ENCODE assay signal across 24 cellular contexts in the genomic region with DNA sequence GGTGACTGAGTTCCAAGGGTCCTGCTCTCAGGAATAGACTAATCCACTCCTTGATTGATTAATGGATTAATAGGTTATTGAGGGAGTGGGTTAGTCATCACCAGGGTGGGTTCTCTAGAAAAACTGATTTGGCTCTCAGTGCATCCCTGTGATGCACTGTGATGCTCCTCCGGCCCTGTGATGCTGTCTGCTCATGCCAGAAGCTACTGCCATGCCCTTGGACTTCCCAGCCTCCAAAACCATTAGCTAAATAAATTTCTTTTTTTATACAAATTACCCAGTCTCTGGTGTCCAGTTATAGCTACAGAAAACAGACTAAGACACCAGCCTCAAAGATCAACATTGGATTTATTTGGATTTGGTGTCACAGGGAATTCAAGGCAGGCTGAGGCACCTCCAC. TPM values are rescaled to one million over a fixed set of nuclear protein-coding genes. Genes with fewer than 3 reads are reported as not detected.
DNase-seq lines count a peak whose midpoint lies in the region; ATAC-seq, FAIRE-seq and TF ChIP-seq lines count a peak whose summit lies in the region.
"Had no signal": no experiment of that assay in that cellular context is flagged by ENCODE, and none has a peak within 500 bp of the region (broad histone marks: within the 10 kb centered on the region; RNA-seq: fewer than 3 reads in every experiment).

No MANE protein-coding gene starts in this region.

- no peaks in the 10 kb centered on the region for H3K4me1 Mint-ChIP-seq in osteocyte (ENCODE audit: unreplicated experiment)
- H3K4me1 Mint-ChIP-seq: B cell had no signal

- ATAC-seq in HepG2 (no peak), right lobe of liver (no peak)
- ATAC-seq: A549; CD8-positive, alpha-beta T cell; GM12878 had no signal

- no peaks in the 10 kb centered on the region for H3K36me3 Mint-ChIP-seq in osteocyte (ENCODE audit: unreplicated experiment)

- peaks cover 5% of the 10 kb centered on the region for H3K27me3 Mint-ChIP-seq in osteocyte (ENCODE audit: unreplicated experiment)
- H3K27me3 Mint-ChIP-seq: B cell; CD4-positive, alpha-beta T cell had no signal

- TF ChIP-seq POLR2A in HepG2 (IDR thresholded peaks at IDR 0.05; ENCODE audit: insufficient read depth in 1 of 2, low read depth in 2 of 2, low read length in 2 of 2) (no peak), right lobe of liver (IDR thresholded peaks at IDR 0.05) (no peak)

- H3K27me3 ChIP-seq in HepG2 (ENCODE audit: control insufficient read depth in 1 of 2, insufficient read depth in 2 of 2, low read length in 2 of 2), result peaks cover 7 to 25% of the 10 kb centered on the region in 2 experiments; a peak in 4 of 5 replicates
- H3K27me3 ChIP-seq in right lobe of liver, result no peaks in the 10 kb centered on the region
- H3K27me3 ChIP-seq: BLaER1 treated with 17β-estradiol and CSF1 and Interleukin-3, amounts not matched to agents 10 nM and 100 nM had no signal

- TF ChIP-seq CTCF in HepG2 (CRISPR knock-in tag; IDR thresholded peaks at IDR 0.05) (no peak), right lobe of liver (IDR thresholded peaks at IDR 0.05) (no peak), HEK293 (tag by site-specific recombination; IDR thresholded peaks at IDR 0.05) (no peak), osteocyte (IDR thresholded peaks at IDR 0.05) (no peak)

- no peak for TF ChIP-seq RAD21 in HepG2 (CRISPR knock-in tag; IDR thresholded peaks at IDR 0.05)

- H3K79me2 ChIP-seq in HepG2 (ENCODE audit: insufficient read depth, low read length), result no peaks in the 10 kb centered on the region

- no peak overlapping the region for H2AFZ ChIP-seq in HepG2 (ENCODE audit: low read length)

- no peaks in the 10 kb centered on the region for H3K9me3 Mint-ChIP-seq in osteocyte (ENCODE audit: unreplicated experiment)

- in situ Hi-C loops in HepG2 (cut with HindIII; ENCODE audit: extremely low pct_ligation_motif_present, low pct_unique_long_range_greater_than_20kb), result loop anchor here (25.0 kb wide), 2 partner anchors 621 to 971 kb away; no protein-coding TSS in a partner anchor

- peaks cover 12% of the 10 kb centered on the region for H3K9me3 ChIP-seq in HepG2 (ENCODE audit: low read length)
- peaks cover 0 to 11% (median 0%) of the 10 kb centered on the region in 4 donors for H3K9me3 ChIP-seq in right lobe of liver
- H3K9me3 ChIP-seq in HEK293 (ENCODE audit: control insufficient read depth, insufficient read depth, low read depth, low read length), result no peaks in the 10 kb centered on the region

- CTCF ChIA-PET in HepG2 (lab: Yijun Ruan, JAX; ENCODE audit: low intra/inter-chr PET ratio, low total read pairs) (no interaction called here), HEK293 (lab: Yijun Ruan, JAX) (no interaction called here)

- no TSS peak for BruUV-seq in HepG2 (replicated peaks; lab: Mats Ljungman, UMichigan)

- H3K4me3 ChIP-seq in HepG2 (replicated peaks in 1 of 3; ENCODE audit: insufficient read depth in 1 of 3, low read depth in 2 of 3, low read length in 3 of 3), result no peak overlapping the region
- H3K4me3 ChIP-seq in right lobe of liver, result no peak overlapping the region
- no peak overlapping the region for H3K4me3 ChIP-seq in HEK293 (ENCODE audit: low read depth, low read length)
- H3K4me3 ChIP-seq: A549; BLaER1 treated with 17β-estradiol and CSF1 and Interleukin-3, amounts not matched to agents 10 nM and 100 nM; GM12878 had no signal

- H3K9ac ChIP-seq in HepG2 (ENCODE audit: insufficient read depth, low read depth, low read length), result no peak overlapping the region
- H3K9ac ChIP-seq: BLaER1 treated with 17β-estradiol and CSF1 and Interleukin-3, amounts not matched to agents 10 nM and 100 nM had no signal

- H4K20me1 ChIP-seq in HepG2 (ENCODE audit: insufficient read depth, low read length), result no peaks in the 10 kb centered on the region
- H4K20me1 ChIP-seq: BLaER1 treated with 17β-estradiol and CSF1 and Interleukin-3, amounts not matched to agents 10 nM and 100 nM had no signal

- WGBS in HepG2 (ENCODE audit: low lambda C conversion rate), result 6% methylated on average over 1 of the region's 1 CpG
- no CpG with 5 or more reads among the region's 1 CpG for WGBS in right lobe of liver (ENCODE audit: insufficient coverage, low coverage, low lambda C conversion rate, missing lambda C conversion rate)

- no peak overlapping the region for H3K27ac Mint-ChIP-seq in osteocyte (ENCODE audit: unreplicated experiment)
- H3K27ac Mint-ChIP-seq: B cell; CD4-positive, alpha-beta T cell; CD8-positive, alpha-beta T cell had no signal

- intact Hi-C loops in HepG2 (cut with micrococcal nuclease; ENCODE audit: unreplicated experiment) (no loop called here), right lobe of liver (cut with DNase I) (no loop called here)

- H3K4me1 ChIP-seq in HepG2 (ENCODE audit: insufficient read depth, low read length) (no peaks in the 10 kb centered on the region), right lobe of liver (no peaks in the 10 kb centered on the region), HEK293 (ENCODE audit: control insufficient read depth, insufficient read depth, low read length) (no peaks in the 10 kb centered on the region)
- H3K4me1 ChIP-seq: A549, Caco-2 had no signal

- POLR2A ChIA-PET in HepG2 (lab: Yijun Ruan, JAX) (no interaction called here), HEK293 (lab: Yijun Ruan, JAX) (no interaction called here)

- H3K4me2 ChIP-seq in HepG2 (ENCODE audit: low read depth, low read length), result no peak overlapping the region
- H3K4me2 ChIP-seq: A549; BLaER1 treated with 17β-estradiol and CSF1 and Interleukin-3, amounts not matched to agents 10 nM and 100 nM had no signal

- H3K4me3 Mint-ChIP-seq in osteocyte (ENCODE audit: unreplicated experiment), result no peak overlapping the region
- H3K4me3 Mint-ChIP-seq: B cell; CD4-positive, alpha-beta T cell; CD8-positive, alpha-beta T cell had no signal

- TF ChIP-seq EP300 in HepG2 (IDR thresholded peaks at IDR 0.05; ENCODE audit: low read depth in 2 of 2, low read length in 2 of 2), result no peak
- no peak for TF ChIP-seq EP300 in HepG2 (CRISPR knock-in tag; IDR thresholded peaks at IDR 0.05; ENCODE audit: borderline replicate concordance)

- DNase-seq in HepG2 (ENCODE audit: low spot score), result no peak
- DNase-seq in right lobe of liver, result no peak
- DNase-seq in osteocyte (ENCODE audit: extremely low spot score, unreplicated experiment), result peak; percentile 30
- no peak for DNase-seq in midbrain (lab: John Stamatoyannopoulos, UW)
- no peak for DNase-seq in activated effector memory CD4-positive, alpha-beta T cell treated with anti-CD3 and anti-CD28 coated beads, Interleukin-2, amount 50 U/mL, for 16 hours
- DNase-seq: Caco-2; Calu3; CD4-positive, alpha-beta T cell; DMS79 treated with DMSO at 0.1 percent for 48 hours; GF-D8 had no signal

- FAIRE-seq in HepG2 (lab: Jason Lieb, UNC), result no peak
- FAIRE-seq: A549, D721Med, G401.6, GM12878, GM12892, GM18507 had no signal

- H3K27ac ChIP-seq in HepG2 (ENCODE audit: extremely low read length, insufficient read depth, low read length), result no peak overlapping the region
- no peak overlapping the region for H3K27ac ChIP-seq in right lobe of liver
- no peak overlapping the region for H3K27ac ChIP-seq in HEK293 (ENCODE audit: extremely low read depth, low read depth, low read length)
- H3K27ac ChIP-seq: 22Rv1; A549; BLaER1 treated with 17β-estradiol and CSF1 and Interleukin-3, amounts not matched to agents 10 nM and 100 nM; C4-2B had no signal

- H3K36me3 ChIP-seq in HepG2 (replicated peaks in 1 of 2; ENCODE audit: control insufficient read depth in 1 of 2, insufficient read depth in 2 of 2, low read length in 2 of 2), result no peaks in the 10 kb centered on the region
- no peaks in the 10 kb centered on the region for H3K36me3 ChIP-seq in right lobe of liver
- H3K36me3 ChIP-seq in HEK293 (ENCODE audit: control insufficient read depth in 2 of 2, insufficient read depth in 1 of 2, low read length in 2 of 2), result no peaks in the 10 kb centered on the region
- H3K36me3 ChIP-seq: BLaER1 treated with 17β-estradiol and CSF1 and Interleukin-3, amounts not matched to agents 10 nM and 100 nM had no signal

TF ChIP-seq in HepG2, 621 proteins besides CTCF, POLR2A, EP300 and RAD21 (continues in another document):
- TF ChIP-seq NCOA2 (CRISPR knock-in tag; IDR thresholded peaks at IDR 0.05) (no peak), SP140L (CRISPR knock-in tag; IDR thresholded peaks at IDR 0.05; ENCODE audit: borderline replicate concordance) (no peak), NR1H2 (CRISPR knock-in tag; IDR thresholded peaks at IDR 0.05; ENCODE audit: borderline replicate concordance, low read depth) (no peak), ZNF564 (CRISPR knock-in tag; IDR thresholded peaks at IDR 0.05) (peak; percentile 92; the same call in 1 of the 2 replicates)

TF ChIP-seq in HEK293, 187 proteins besides CTCF, POLR2A, EP300 and RAD21:
- TF ChIP-seq SETDB1 (IDR thresholded peaks at IDR 0.05; ENCODE audit: insufficient read length, low read length) (peak; percentile 16), ZNF830 (tag by site-specific recombination; IDR thresholded peaks at IDR 0.05; ENCODE audit: low read depth) (no peak)

RNA-seq across cellular contexts. Expression of a gene that starts 40.4 kb away (rescaled TPM):
- total RNA-seq in HepG2 (2016; rRNA removed; fragmentation: Illumina TruSeq; extraction: Trizol) (not detected in 2 replicates), right lobe of liver (1 to 10 TPM; 1.1 to 4.6 (median 1.5) TPM), osteocyte (not detected in 2 replicates)
- total RNA-seq in HepG2 (2016; cell fraction: cytosol; rRNA removed; fragmentation: Illumina TruSeq; extraction: Trizol; ENCODE audit: low read depth), result not detected in 2 replicates
- not detected in 2 replicates for total RNA-seq in HepG2 (2016; cell fraction: insoluble cytoplasmic fraction; rRNA removed; fragmentation: Illumina TruSeq; extraction: Trizol)
- not detected in 2 replicates for total RNA-seq in HepG2 (2016; cell fraction: membrane; rRNA removed; fragmentation: Illumina TruSeq; extraction: Trizol)
- not detected in 2 replicates for total RNA-seq in HepG2 (2016; cell fraction: nucleus; rRNA removed; fragmentation: Illumina TruSeq; extraction: Trizol)
- not detected in 2 replicates for polyA plus RNA-seq in HepG2 (2011; rRNA removed)
- polyA plus RNA-seq in HepG2 (2011; cell fraction: cytosol; rRNA removed), result not detected in 2 replicates
- polyA plus RNA-seq in HepG2 (2011; cell fraction: nucleus; rRNA removed), result not detected in 2 replicates
- not detected in 2 replicates for polyA plus RNA-seq in HepG2 (2012)
- polyA plus RNA-seq in HepG2 (2016; cell fraction: cytosol; fragmentation: Illumina TruSeq; extraction: Trizol; ENCODE audit: low read depth), result not detected in 2 replicates
- polyA plus RNA-seq in HepG2 (2016; cell fraction: insoluble cytoplasmic fraction; fragmentation: Illumina TruSeq; extraction: Trizol; ENCODE audit: low read depth), result not detected in 2 replicates
- polyA plus RNA-seq in HepG2 (2016; cell fraction: membrane; fragmentation: Illumina TruSeq; extraction: Trizol; ENCODE audit: low read depth), result not detected in 2 replicates
- polyA plus RNA-seq in HepG2 (2016; cell fraction: nucleus; fragmentation: Illumina TruSeq; extraction: Trizol; ENCODE audit: insufficient read depth, low read depth), result not detected in 2 replicates
- not detected in 2 replicates for polyA minus RNA-seq in HepG2 (2011; rRNA and poly(A)+ RNA removed; ENCODE audit: low replicate concordance)
- not detected in 2 replicates for polyA minus RNA-seq in HepG2 (2011; cell fraction: cytosol; rRNA and poly(A)+ RNA removed)
- polyA minus RNA-seq in HepG2 (2011; cell fraction: nucleus; rRNA and poly(A)+ RNA removed), result not detected in 2 replicates
- total RNA-seq: A172, Caco-2, Calu3, GM12878 had no signal
- polyA plus RNA-seq: A549, BJ had no signal
